Comparison of ENCODE assay signal across 19 cellular contexts in the genomic region with DNA sequence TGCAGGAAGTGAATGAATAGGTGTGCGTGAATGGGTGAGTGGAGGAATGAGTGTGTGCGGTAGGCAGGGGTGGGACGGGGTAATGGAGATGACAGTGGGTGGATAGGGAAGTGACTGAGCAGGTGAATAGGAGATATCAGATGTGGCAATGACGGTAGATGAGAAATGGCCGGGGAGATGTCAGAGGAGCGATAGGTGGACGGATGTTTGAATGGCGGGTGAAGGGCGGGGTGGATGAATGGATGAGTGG. TPM values are rescaled to one million over a fixed set of nuclear protein-coding genes. Genes with fewer than 3 reads are reported as not detected.
A peak's percentile ranks its signal among the peaks of the same experiment; 100 is the strongest.
DNase-seq lines count a peak whose midpoint lies in the region; ATAC-seq, FAIRE-seq and TF ChIP-seq lines count a peak whose summit lies in the region.
"Had no signal": no experiment of that assay in that cellular context is flagged by ENCODE, and none has a peak within 500 bp of the region (broad histone marks: within the 10 kb centered on the region; RNA-seq: fewer than 3 reads in every experiment).

No MANE protein-coding gene starts in this region.

- TF ChIP-seq CTCF in WTC11 (IDR thresholded peaks at IDR 0.05) (no peak), hepatocyte (IDR thresholded peaks at IDR 0.05; ENCODE audit: poor library complexity) (no peak)

- H3K9me3 Mint-ChIP-seq in activated naive CD8-positive, alpha-beta T cell (ENCODE audit: low read depth): no peaks in the 10 kb centered on the region
- H3K9me3 Mint-ChIP-seq in activated naive CD8-positive, alpha-beta T cell treated with anti-CD3 and anti-CD28 coated beads for 36 hours: no peaks in the 10 kb centered on the region
- H3K9me3 Mint-ChIP-seq in WTC11: no peaks in the 10 kb centered on the region

- peaks cover 2% of the 10 kb centered on the region for H3K36me3 Mint-ChIP-seq in activated naive CD8-positive, alpha-beta T cell
- H3K36me3 Mint-ChIP-seq in activated naive CD8-positive, alpha-beta T cell treated with anti-CD3 and anti-CD28 coated beads for 36 hours: no peaks in the 10 kb centered on the region
- no peaks in the 10 kb centered on the region for H3K36me3 Mint-ChIP-seq in WTC11

- H3K4me1 Mint-ChIP-seq in activated naive CD8-positive, alpha-beta T cell (ENCODE audit: low read depth): peaks cover 6% of the 10 kb centered on the region
- H3K4me1 Mint-ChIP-seq in activated naive CD8-positive, alpha-beta T cell treated with anti-CD3 and anti-CD28 coated beads for 36 hours: peaks cover 7% of the 10 kb centered on the region
- peaks cover 9% of the 10 kb centered on the region for H3K4me1 Mint-ChIP-seq in WTC11

- H3K9me2 ChIP-seq in hepatocyte (replicated peaks; ENCODE audit: insufficient read depth): no peaks in the 10 kb centered on the region

- H2AFZ ChIP-seq in hepatocyte: no peak overlapping the region

- H3K4me3 Mint-ChIP-seq in activated naive CD8-positive, alpha-beta T cell: peak overlapping the region; percentile 7
- H3K4me3 Mint-ChIP-seq in activated naive CD8-positive, alpha-beta T cell treated with anti-CD3 and anti-CD28 coated beads for 36 hours: no peak overlapping the region
- peak overlapping the region; percentile 50 for H3K4me3 Mint-ChIP-seq in WTC11

- no peak overlapping the region for H3K27ac Mint-ChIP-seq in activated naive CD8-positive, alpha-beta T cell
- no peak overlapping the region for H3K27ac Mint-ChIP-seq in activated naive CD8-positive, alpha-beta T cell treated with anti-CD3 and anti-CD28 coated beads for 36 hours
- H3K27ac Mint-ChIP-seq in WTC11: no peak overlapping the region

- H3K4me1 ChIP-seq in hepatocyte (ENCODE audit: insufficient read depth) (peaks cover 3% of the 10 kb centered on the region), small intestine (ENCODE audit: control insufficient read depth in 2 of 2, insufficient read depth in 1 of 2, low read depth in 1 of 2, low read length in 1 of 2) (no peaks in the 10 kb centered on the region)

- no peak overlapping the region for H3K27ac ChIP-seq in hepatocyte
- H3K27ac ChIP-seq in small intestine (ENCODE audit: low read depth in 1 of 2, low read length in 1 of 2): no peak overlapping the region
- H3K27ac ChIP-seq: coronary artery, HL-60 had no signal

- no peak for DNase-seq in activated naive CD8-positive, alpha-beta T cell treated with anti-CD3 and anti-CD28 coated beads for 36 hours
- DNase-seq in WTC11 (ENCODE audit: low spot score): no peak
- no peak for DNase-seq in hepatocyte (ENCODE audit: low spot score)
- DNase-seq in small intestine: peak; percentile 10
- DNase-seq in T-helper 1 cell: no peak
- DNase-seq in NOMO-1 (lab: John Stamatoyannopoulos, UW; ENCODE audit: unreplicated experiment in 2 of 2): no peak
- DNase-seq: activated CD4-positive, alpha-beta T cell treated with anti-CD3 and anti-CD28 coated beads for 1 hour; GF-D8; Kasumi-1; NCI-H446 treated with DMSO at 0.1 percent for 48 hours had no signal

- H3K9me3 ChIP-seq in hepatocyte (ENCODE audit: low read depth) (no peaks in the 10 kb centered on the region), small intestine (ENCODE audit: control insufficient read depth, low read depth) (no peaks in the 10 kb centered on the region)

- peak overlapping the region; percentile 72 for H3K4me2 ChIP-seq in hepatocyte

- ATAC-seq in WTC11: no peak
- no peak for ATAC-seq in activated CD4-positive, CD25-positive, alpha-beta regulatory T cell treated with anti-CD3 and anti-CD28 coated beads, Interleukin-2, amount 50 U/mL, for 24 hours

- no peak for FAIRE-seq in small intestine (lab: Jason Lieb, UNC)
- FAIRE-seq: D721Med had no signal

- POLR2A ChIA-PET in WTC11 (lab: Charles Lee): no interaction called here

- H3K4me3 ChIP-seq in hepatocyte: no peak overlapping the region
- H3K4me3 ChIP-seq in small intestine (ENCODE audit: low read depth in 1 of 2, low read length in 2 of 2): no peak overlapping the region
- H3K4me3 ChIP-seq: coronary artery had no signal

- no peaks in the 10 kb centered on the region for H4K20me1 ChIP-seq in hepatocyte (ENCODE audit: insufficient read depth, poor library complexity, severe bottlenecking)

- WGBS in hepatocyte (ENCODE audit: low lambda C conversion rate, missing lambda C conversion rate): 35% methylated on average over 9 of the region's 9 CpGs
- 8 to 24% (median 9%) methylated on average over 9 of the region's 9 CpGs for WGBS in small intestine, 3 donors

- CTCF ChIA-PET in WTC11 (lab: Charles Lee): interaction anchor here (1.1 to 4.6 kb wide), 23 partner anchors 9 to 452 kb away, joined by 3 to 67 read pairs (median 13); partner anchors contain the start of genes CCNP, MAP3K10 and PSMC4

- peaks cover 24% of the 10 kb centered on the region for H3K27me3 Mint-ChIP-seq in activated naive CD8-positive, alpha-beta T cell
- H3K27me3 Mint-ChIP-seq in activated naive CD8-positive, alpha-beta T cell treated with anti-CD3 and anti-CD28 coated beads for 36 hours: peaks cover 54% of the 10 kb centered on the region
- peaks cover 40% of the 10 kb centered on the region for H3K27me3 Mint-ChIP-seq in WTC11 (ENCODE audit: low read depth)

- H3K36me3 ChIP-seq in hepatocyte (replicated peaks; ENCODE audit: insufficient read depth, low read depth) (no peaks in the 10 kb centered on the region), small intestine (ENCODE audit: control insufficient read depth in 2 of 2, insufficient read depth in 2 of 2, low read length in 2 of 2) (no peaks in the 10 kb centered on the region)

- no peaks in the 10 kb centered on the region for H3K79me2 ChIP-seq in hepatocyte

- H3K27me3 ChIP-seq in hepatocyte (peaks cover 43% of the 10 kb centered on the region), small intestine (ENCODE audit: control insufficient read depth in 2 of 2, insufficient read depth in 2 of 2, low read length in 2 of 2) (peaks cover 6 to 11% of the 10 kb centered on the region in 2 donors)

TF ChIP-seq in WTC11, 78 proteins besides CTCF, POLR2A, EP300 and RAD21:
- TF ChIP-seq ZNF396 (CRISPR knock-in tag; IDR thresholded peaks at IDR 0.05; ENCODE audit: borderline replicate concordance) (no peak), SOX15 (CRISPR knock-in tag; IDR thresholded peaks at IDR 0.05) (no peak), ZNF512 (CRISPR knock-in tag; IDR thresholded peaks at IDR 0.05; ENCODE audit: borderline replicate concordance) (no peak), ZNF219 (CRISPR knock-in tag; IDR thresholded peaks at IDR 0.05; ENCODE audit: borderline replicate concordance) (no peak), NFATC4 (CRISPR knock-in tag; IDR thresholded peaks at IDR 0.05) (no peak)
- TF ChIP-seq, protein P1, sequence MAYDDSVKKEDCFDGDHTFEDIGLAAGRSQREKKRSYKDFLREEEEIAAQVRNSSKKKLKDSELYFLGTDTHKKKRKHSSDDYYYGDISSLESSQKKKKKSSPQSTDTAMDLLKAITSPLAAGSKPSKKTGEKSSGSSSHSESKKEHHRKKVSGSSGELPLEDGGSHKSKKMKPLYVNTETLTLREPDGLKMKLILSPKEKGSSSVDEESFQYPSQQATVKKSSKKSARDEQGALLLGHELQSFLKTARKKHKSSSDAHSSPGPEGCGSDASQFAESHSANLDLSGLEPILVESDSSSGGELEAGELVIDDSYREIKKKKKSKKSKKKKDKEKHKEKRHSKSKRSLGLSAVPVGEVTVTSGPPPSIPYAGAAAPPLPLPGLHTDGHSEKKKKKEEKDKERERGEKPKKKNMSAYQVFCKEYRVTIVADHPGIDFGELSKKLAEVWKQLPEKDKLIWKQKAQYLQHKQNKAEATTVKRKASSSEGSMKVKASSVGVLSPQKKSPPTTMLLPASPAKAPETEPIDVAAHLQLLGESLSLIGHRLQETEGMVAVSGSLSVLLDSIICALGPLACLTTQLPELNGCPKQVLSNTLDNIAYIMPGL (CRISPR knock-in tag; IDR thresholded peaks at IDR 0.05): no peak

RNA-seq across cellular contexts. Expression of gene TTC9B, which starts 1.5 kb away (rescaled TPM):
- total RNA-seq in activated naive CD8-positive, alpha-beta T cell treated with anti-CD3 and anti-CD28 coated beads for 36 hours: not detected
- total RNA-seq in WTC11 (2021) (0.23 TPM in 1 of 3 replicates, not detected in the others), hepatocyte (not detected in 2 replicates)
- polyA plus RNA-seq in hepatocyte (0.21 and 0.33 TPM in 2 replicates), small intestine (1 to 10 TPM in 1 of 3 donors, not detected in 2; 2.6 TPM)
- total RNA-seq: left lobe of liver; pulmonary artery endothelial cell; T-helper 2 cell treated with Interferon-gamma antibody and Interleukin-4, amounts not matched to agents 100 ng/mL and 5 ng/mL, for 36 hours had no signal
- polyA plus RNA-seq: esophagus had no signal

RNA-seq across cellular contexts. Expression of gene CCNP, which starts 9.8 kb away (rescaled TPM):
- not detected for total RNA-seq in activated naive CD8-positive, alpha-beta T cell treated with anti-CD3 and anti-CD28 coated beads for 36 hours
- total RNA-seq in WTC11 (2021) (0.83 to 2.4 TPM (median 1.9 TPM) in 3 replicates), hepatocyte (0.12 TPM in 1 of 2 replicates, not detected in the other)
- polyA plus RNA-seq in hepatocyte (0.52 TPM in 1 of 2 replicates, not detected in the other), small intestine (1 to 10 TPM in 1 of 3 donors, under 1 TPM in 1, not detected in 1; 0.82 to 1.1 TPM)

RNA-seq across cellular contexts. Expression of gene MAP3K10, which starts 25.5 kb away (rescaled TPM):
- total RNA-seq in activated naive CD8-positive, alpha-beta T cell treated with anti-CD3 and anti-CD28 coated beads for 36 hours: 1 to 10 TPM; 8.3 to 9.3 TPM
- total RNA-seq in WTC11 (2021) (23.5 to 25.5 TPM (median 24.4 TPM) in 3 replicates), hepatocyte (6.1 and 9.5 TPM in 2 replicates)
- polyA plus RNA-seq in hepatocyte (9.1 and 10.3 TPM in 2 replicates), small intestine (1 to 10 TPM; 5.4 to 9.7 (median 6.5) TPM)
